8 cellular contexts compared by ENCODE assay signal in the genomic region with DNA sequence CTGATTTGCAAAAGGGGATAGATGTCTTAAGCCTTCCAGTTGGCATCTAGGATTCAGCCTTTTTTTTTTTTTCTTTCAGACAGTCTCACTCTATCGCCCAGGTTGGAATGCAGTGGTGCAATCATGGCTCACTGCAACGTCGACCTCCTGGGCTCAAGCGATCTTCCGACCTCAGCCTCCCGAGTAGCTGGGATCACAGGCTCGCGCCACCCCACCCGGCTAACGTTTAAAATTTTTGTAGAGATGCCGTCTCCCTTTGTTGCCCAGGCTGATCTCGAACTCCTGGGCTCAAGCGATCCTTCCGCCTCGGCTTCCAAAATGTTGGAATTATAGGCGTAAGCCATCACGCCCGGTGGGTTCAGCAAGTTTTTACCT. TPM values are rescaled to one million over a fixed set of nuclear protein-coding genes. Genes with fewer than 3 reads are reported as not detected.
DNase-seq lines count a peak whose midpoint lies in the region; ATAC-seq and TF ChIP-seq lines count a peak whose summit lies in the region.

No MANE protein-coding gene starts in this region.

- H3K4me3 Mint-ChIP-seq in activated T-cell treated with anti-CD3 and anti-CD28 coated beads, Interleukin-2, amount 50 U/mL, for 24 hours = peak overlapping the region; percentile 91
- H3K4me3 Mint-ChIP-seq in stimulated activated effector memory CD8-positive, alpha-beta T cell treated with anti-CD3 and anti-CD28 coated beads, Interleukin-12 subunit alpha, Interleukin-12 subunit beta, amount 100 ng/mL, for 72 hours = peak overlapping the region; percentile 97

- 0 out of 2 replicates have a peak, but pooled peaks cover 6% of the 10 kb centered on the region for H3K36me3 ChIP-seq in PC-9 (ENCODE audit: low read depth)

- peaks cover 36% of the 10 kb centered on the region for H3K36me3 Mint-ChIP-seq in activated T-cell treated with anti-CD3 and anti-CD28 coated beads, Interleukin-2, amount 50 U/mL, for 24 hours (ENCODE audit: low read depth)
- H3K36me3 Mint-ChIP-seq in stimulated activated effector memory CD8-positive, alpha-beta T cell treated with anti-CD3 and anti-CD28 coated beads, Interleukin-12 subunit alpha, Interleukin-12 subunit beta, amount 100 ng/mL, for 72 hours = peaks cover 39% of the 10 kb centered on the region

- H3K27me3 ChIP-seq in PC-9 (ENCODE audit: insufficient read depth, low read depth) = no peaks in the 10 kb centered on the region

- H3K27ac Mint-ChIP-seq in activated T-cell treated with anti-CD3 and anti-CD28 coated beads, Interleukin-2, amount 50 U/mL, for 24 hours = peak overlapping the region; percentile 63
- peak overlapping the region; percentile 95 for H3K27ac Mint-ChIP-seq in stimulated activated effector memory CD8-positive, alpha-beta T cell treated with anti-CD3 and anti-CD28 coated beads, Interleukin-12 subunit alpha, Interleukin-12 subunit beta, amount 100 ng/mL, for 72 hours

- H3K79me2 ChIP-seq in PC-9 (ENCODE audit: low read depth) = peaks cover 65% of the 10 kb centered on the region

- BruUV-seq in PC-9 (replicated peaks; lab: Mats Ljungman, UMichigan) = no TSS peak

- H2AFZ ChIP-seq in PC-9 = no peak overlapping the region

- no peaks in the 10 kb centered on the region for H3K9me3 Mint-ChIP-seq in activated T-cell treated with anti-CD3 and anti-CD28 coated beads, Interleukin-2, amount 50 U/mL, for 24 hours
- no peaks in the 10 kb centered on the region for H3K9me3 Mint-ChIP-seq in stimulated activated effector memory CD8-positive, alpha-beta T cell treated with anti-CD3 and anti-CD28 coated beads, Interleukin-12 subunit alpha, Interleukin-12 subunit beta, amount 100 ng/mL, for 72 hours

- no peak for TF ChIP-seq CTCF in PC-9 (conservative IDR thresholded peaks at IDR 0.05)

- H3K4me1 Mint-ChIP-seq in activated T-cell treated with anti-CD3 and anti-CD28 coated beads, Interleukin-2, amount 50 U/mL, for 24 hours (ENCODE audit: low read depth) = peaks cover 51% of the 10 kb centered on the region
- peaks cover 49% of the 10 kb centered on the region for H3K4me1 Mint-ChIP-seq in stimulated activated effector memory CD8-positive, alpha-beta T cell treated with anti-CD3 and anti-CD28 coated beads, Interleukin-12 subunit alpha, Interleukin-12 subunit beta, amount 100 ng/mL, for 72 hours

- H3K27me3 Mint-ChIP-seq in activated T-cell treated with anti-CD3 and anti-CD28 coated beads, Interleukin-2, amount 50 U/mL, for 24 hours = no peaks in the 10 kb centered on the region

- CTCF ChIA-PET in PC-9 (lab: Charles Lee) = no interaction called here

- H3K27ac ChIP-seq in PC-9 = no peak overlapping the region

- DNase-seq in activated T-cell treated with anti-CD3 and anti-CD28 coated beads, Interleukin-2, amount 50 U/mL, for 24 hours = no peak
- DNase-seq in activated T-cell treated with anti-CD3 and anti-CD28 coated beads, Interleukin-2, amount 50 U/mL, for 48 hours = no peak
- DNase-seq in PC-9 = no peak
- DNase-seq in left kidney (ENCODE audit: low read depth, low spot score) = peak; percentile 9
- DNase-seq in stimulated activated effector memory CD8-positive, alpha-beta T cell treated with anti-CD3 and anti-CD28 coated beads, Interleukin-12 subunit alpha, Interleukin-12 subunit beta, amount 100 ng/mL, for 72 hours (ENCODE audit: low spot score in 2 of 2) = no peak
- no peak for DNase-seq in HCEC 1CT

- peaks cover 54% of the 10 kb centered on the region for H3K4me1 ChIP-seq in PC-9 (replicated peaks; ENCODE audit: insufficient read depth)

- H3F3A ChIP-seq in PC-9 (ENCODE audit: insufficient read depth, low read depth) = peaks cover 14% of the 10 kb centered on the region

- no peaks in the 10 kb centered on the region for H4K20me1 ChIP-seq in PC-9 (ENCODE audit: insufficient read depth)

- H3K4me2 ChIP-seq in PC-9 = peak overlapping the region; percentile 48

- intact Hi-C loops in PC-9 (cut with micrococcal nuclease; ENCODE audit: unreplicated experiment) = loop anchor here (2.0 to 10.0 kb wide), 6 partner anchors 111 to 722 kb away; partner anchors contain the start of genes ARL6IP1 and TMC7

- peak overlapping the region; percentile 79; the same call in 1 of the 2 replicates for H3K4me3 ChIP-seq in PC-9

- POLR2A ChIA-PET in PC-9 (lab: Charles Lee; ENCODE audit: unreplicated experiment) = interaction anchor here (0.6 to 0.9 kb wide), 3 partner anchors 15 to 141 kb away, joined by 3 to 7 read pairs (median 4); no protein-coding TSS in a partner anchor

- H3K9me2 ChIP-seq in PC-9 (ENCODE audit: insufficient read depth) = no peaks in the 10 kb centered on the region

- ATAC-seq in stimulated activated effector memory CD8-positive, alpha-beta T cell treated with anti-CD3 and anti-CD28 coated beads, Interleukin-12 subunit alpha, Interleukin-12 subunit beta, amount 100 ng/mL, for 72 hours = no peak
- no peak for ATAC-seq in HG02571 (IDR thresholded peaks at IDR 0.05; ENCODE audit: unreplicated experiment)
- no peak for ATAC-seq in HG03139 (IDR thresholded peaks at IDR 0.05; ENCODE audit: unreplicated experiment)

- H3K9me3 ChIP-seq in PC-9 (ENCODE audit: insufficient read depth, low read depth) = no peaks in the 10 kb centered on the region

RNA-seq across cellular contexts. Expression of gene CCP110, which starts 0.6 kb away (rescaled TPM):
- 23.4 and 31.9 TPM in 2 replicates for total RNA-seq in PC-9 (2021)

RNA-seq across cellular contexts. Expression of gene GDE1, which starts 1.3 kb away (rescaled TPM):
- total RNA-seq in PC-9 (2021) = 131 and 154 TPM in 2 replicates

RNA-seq across cellular contexts. Expression of gene VPS35L, which starts 32.3 kb away (rescaled TPM):
- 11.7 and 12.1 TPM in 2 replicates for total RNA-seq in PC-9 (2021)
